ENCODE assay signal across 1 cellular context in the genomic region with DNA sequence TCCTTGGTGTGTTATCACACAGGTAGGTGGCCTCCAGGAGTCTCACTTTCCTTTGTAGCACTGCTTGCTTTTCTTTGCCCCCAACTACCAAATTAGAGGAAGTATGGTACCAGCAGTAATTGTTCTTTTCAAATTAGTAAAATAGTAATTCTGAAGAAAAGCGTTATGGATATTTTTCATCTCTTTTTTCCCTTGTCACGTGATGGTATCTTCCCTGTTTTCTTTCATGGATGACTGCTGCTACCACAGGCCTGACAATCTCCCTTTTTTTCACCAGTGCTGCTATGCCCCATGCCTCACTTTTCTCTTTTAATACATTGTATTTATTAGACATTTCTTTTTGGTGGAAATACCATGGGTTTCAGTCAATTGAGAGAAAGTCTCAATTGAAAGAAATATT.
TF ChIP-seq lines count a peak whose summit lies in the region.

No MANE protein-coding gene starts in this region.

TF ChIP-seq in K562, 482 proteins besides CTCF, POLR2A, EP300 and RAD21:
- TF ChIP-seq BACH1 (tag; IDR thresholded peaks at IDR 0.05) (0 out of 2 replicates have a peak, but pooled peaks have one; percentile 52), ATF1 (CRISPR knock-in tag; IDR thresholded peaks at IDR 0.05) (no peak), ATF1 (tag; IDR thresholded peaks at IDR 0.05) (no peak), TCF15 (CRISPR knock-in tag; IDR thresholded peaks at IDR 0.05) (no peak), SRSF3 (IDR thresholded peaks at IDR 0.05; ENCODE audit: insufficient read depth, low read length) (no peak), POLR2AphosphoS2 (IDR thresholded peaks at IDR 0.05; ENCODE audit: low read length) (no peak), RUNX1 (IDR thresholded peaks at IDR 0.05; ENCODE audit: low read depth) (no peak), BMI1 (IDR thresholded peaks at IDR 0.05; ENCODE audit: low read length) (no peak), TOE1 (IDR thresholded peaks at IDR 0.05; ENCODE audit: borderline replicate concordance) (peak; percentile 85; the same call in 1 of the 2 replicates), TOE1 (CRISPR knock-in tag; IDR thresholded peaks at IDR 0.05; ENCODE audit: borderline replicate concordance, low read depth) (no peak), MCM5 (IDR thresholded peaks at IDR 0.05; ENCODE audit: low read depth) (no peak), CBX3 (IDR thresholded peaks at IDR 0.05; ENCODE audit: borderline replicate concordance in 1 of 2, low read length in 2 of 2) (0 out of 3 replicates have a peak, but pooled peaks of 1 of the 2 experiments have one; percentile 4), RAD51 (IDR thresholded peaks at IDR 0.05; ENCODE audit: borderline replicate concordance, low read depth) (peak; percentile 85), TRIM28 (IDR thresholded peaks at IDR 0.05) (no peak), TEAD1 (CRISPR knock-in tag; IDR thresholded peaks at IDR 0.05) (0 out of 4 replicates have a peak, but pooled peaks of 1 of the 2 experiments have one; percentile 27), CC2D1A (IDR thresholded peaks at IDR 0.05) (no peak), ZFX (CRISPR knock-in tag; IDR thresholded peaks at IDR 0.05) (no peak), TBP (optimal IDR thresholded peaks at IDR 0.05; ENCODE audit: low read depth, low read length) (no peak), STAT5B (CRISPR knock-in tag; IDR thresholded peaks at IDR 0.05) (no peak), TAF9B (IDR thresholded peaks at IDR 0.05; ENCODE audit: partially characterized antibody) (no peak), ADNP (tag; IDR thresholded peaks at IDR 0.05) (no peak), SAP30 (IDR thresholded peaks at IDR 0.05; ENCODE audit: borderline replicate concordance, insufficient read depth, low read depth, low read length, poor library complexity, severe bottlenecking) (no peak)
- TF ChIP-seq, protein P1, sequence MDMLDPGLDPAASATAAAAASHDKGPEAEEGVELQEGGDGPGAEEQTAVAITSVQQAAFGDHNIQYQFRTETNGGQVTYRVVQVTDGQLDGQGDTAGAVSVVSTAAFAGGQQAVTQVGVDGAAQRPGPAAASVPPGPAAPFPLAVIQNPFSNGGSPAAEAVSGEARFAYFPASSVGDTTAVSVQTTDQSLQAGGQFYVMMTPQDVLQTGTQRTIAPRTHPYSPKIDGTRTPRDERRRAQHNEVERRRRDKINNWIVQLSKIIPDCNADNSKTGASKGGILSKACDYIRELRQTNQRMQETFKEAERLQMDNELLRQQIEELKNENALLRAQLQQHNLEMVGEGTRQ (CRISPR knock-in tag; IDR thresholded peaks at IDR 0.05): peak; percentile 55
- TF ChIP-seq, protein P2, sequence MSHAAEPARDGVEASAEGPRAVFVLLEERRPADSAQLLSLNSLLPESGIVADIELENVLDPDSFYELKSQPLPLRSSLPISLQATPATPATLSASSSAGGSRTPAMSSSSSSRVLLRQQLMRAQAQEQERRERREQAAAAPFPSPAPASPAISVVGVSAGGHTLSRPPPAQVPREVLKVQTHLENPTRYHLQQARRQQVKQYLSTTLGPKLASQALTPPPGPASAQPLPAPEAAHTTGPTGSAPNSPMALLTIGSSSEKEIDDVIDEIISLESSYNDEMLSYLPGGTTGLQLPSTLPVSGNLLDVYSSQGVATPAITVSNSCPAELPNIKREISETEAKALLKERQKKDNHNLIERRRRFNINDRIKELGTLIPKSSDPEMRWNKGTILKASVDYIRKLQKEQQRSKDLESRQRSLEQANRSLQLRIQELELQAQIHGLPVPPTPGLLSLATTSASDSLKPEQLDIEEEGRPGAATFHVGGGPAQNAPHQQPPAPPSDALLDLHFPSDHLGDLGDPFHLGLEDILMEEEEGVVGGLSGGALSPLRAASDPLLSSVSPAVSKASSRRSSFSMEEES (CRISPR knock-in tag; IDR thresholded peaks at IDR 0.05): peak; percentile 95
- TF ChIP-seq, protein P3, sequence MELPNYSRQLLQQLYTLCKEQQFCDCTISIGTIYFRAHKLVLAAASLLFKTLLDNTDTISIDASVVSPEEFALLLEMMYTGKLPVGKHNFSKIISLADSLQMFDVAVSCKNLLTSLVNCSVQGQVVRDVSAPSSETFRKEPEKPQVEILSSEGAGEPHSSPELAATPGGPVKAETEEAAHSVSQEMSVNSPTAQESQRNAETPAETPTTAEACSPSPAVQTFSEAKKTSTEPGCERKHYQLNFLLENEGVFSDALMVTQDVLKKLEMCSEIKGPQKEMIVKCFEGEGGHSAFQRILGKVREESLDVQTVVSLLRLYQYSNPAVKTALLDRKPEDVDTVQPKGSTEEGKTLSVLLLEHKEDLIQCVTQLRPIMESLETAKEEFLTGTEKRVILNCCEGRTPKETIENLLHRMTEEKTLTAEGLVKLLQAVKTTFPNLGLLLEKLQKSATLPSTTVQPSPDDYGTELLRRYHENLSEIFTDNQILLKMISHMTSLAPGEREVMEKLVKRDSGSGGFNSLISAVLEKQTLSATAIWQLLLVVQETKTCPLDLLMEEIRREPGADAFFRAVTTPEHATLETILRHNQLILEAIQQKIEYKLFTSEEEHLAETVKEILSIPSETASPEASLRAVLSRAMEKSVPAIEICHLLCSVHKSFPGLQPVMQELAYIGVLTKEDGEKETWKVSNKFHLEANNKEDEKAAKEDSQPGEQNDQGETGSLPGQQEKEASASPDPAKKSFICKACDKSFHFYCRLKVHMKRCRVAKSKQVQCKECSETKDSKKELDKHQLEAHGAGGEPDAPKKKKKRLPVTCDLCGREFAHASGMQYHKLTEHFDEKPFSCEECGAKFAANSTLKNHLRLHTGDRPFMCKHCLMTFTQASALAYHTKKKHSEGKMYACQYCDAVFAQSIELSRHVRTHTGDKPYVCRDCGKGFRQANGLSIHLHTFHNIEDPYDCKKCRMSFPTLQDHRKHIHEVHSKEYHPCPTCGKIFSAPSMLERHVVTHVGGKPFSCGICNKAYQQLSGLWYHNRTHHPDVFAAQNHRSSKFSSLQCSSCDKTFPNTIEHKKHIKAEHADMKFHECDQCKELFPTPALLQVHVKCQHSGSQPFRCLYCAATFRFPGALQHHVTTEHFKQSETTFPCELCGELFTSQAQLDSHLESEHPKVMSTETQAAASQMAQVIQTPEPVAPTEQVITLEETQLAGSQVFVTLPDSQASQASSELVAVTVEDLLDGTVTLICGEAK (IDR thresholded peaks at IDR 0.05): no peak
- TF ChIP-seq, protein P3 (CRISPR knock-in tag; IDR thresholded peaks at IDR 0.05): no peak
